22 cellular contexts compared by ENCODE assay signal in the genomic region with DNA sequence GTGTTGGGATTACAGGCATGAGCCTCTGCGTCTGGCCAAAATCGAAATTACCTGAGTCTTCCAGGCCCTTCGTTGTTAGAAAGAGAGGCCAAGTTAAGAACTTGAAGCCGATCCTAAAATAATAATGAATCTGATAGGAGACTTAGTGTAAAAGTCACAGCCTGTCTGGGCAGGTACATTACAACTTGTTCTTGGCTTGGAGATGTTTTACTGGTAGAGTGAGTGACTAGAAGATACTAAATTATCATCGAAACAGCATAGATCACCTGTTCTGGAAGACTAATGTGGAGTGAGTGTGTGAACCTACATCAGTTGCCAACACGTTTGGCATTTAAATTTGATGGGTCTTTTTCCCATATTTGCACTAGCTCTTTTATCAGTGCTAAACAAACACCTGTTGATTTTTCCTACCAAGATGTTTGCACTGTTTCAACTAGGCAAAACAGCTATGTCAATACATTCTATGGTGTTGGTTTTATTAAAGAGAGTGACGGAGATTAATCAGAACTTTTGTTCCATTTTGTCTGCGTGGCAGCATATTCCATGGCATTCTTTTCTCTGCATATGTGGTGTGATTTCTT. TPM values are rescaled to one million over a fixed set of nuclear protein-coding genes. Genes with fewer than 3 reads are reported as not detected.
A peak's percentile ranks its signal among the peaks of the same experiment; 100 is the strongest.
DNase-seq lines count a peak whose midpoint lies in the region; ATAC-seq, FAIRE-seq and TF ChIP-seq lines count a peak whose summit lies in the region.
"Had no signal": no experiment of that assay in that cellular context is flagged by ENCODE, and none has a peak within 500 bp of the region (broad histone marks: within the 10 kb centered on the region; RNA-seq: fewer than 3 reads in every experiment).

No MANE protein-coding gene starts in this region.

- peak overlapping the region; percentile 24; the same call in 1 of the 2 replicates for H3K27ac Mint-ChIP-seq in WTC11
- peak overlapping the region; percentile 31 for H3K27ac Mint-ChIP-seq in progenitor cell of endocrine pancreas
- H3K27ac Mint-ChIP-seq in stimulated activated memory B cell treated with anti-CD40 and anti-IgM and Interleukin-4, amounts not matched to agents 10 μg/mL and 1 μg/mL and 100 μg/mL, for 72 hours = no peak overlapping the region

- H3K4me1 Mint-ChIP-seq in WTC11 (peaks cover 58% of the 10 kb centered on the region), progenitor cell of endocrine pancreas (ENCODE audit: low read depth) (peaks cover 39% of the 10 kb centered on the region)
- H3K4me1 Mint-ChIP-seq in stimulated activated memory B cell treated with anti-CD40 and anti-IgM and Interleukin-4, amounts not matched to agents 10 μg/mL and 1 μg/mL and 100 μg/mL, for 72 hours = peaks cover 59% of the 10 kb centered on the region

- H3K4me3 Mint-ChIP-seq in WTC11 (no peak overlapping the region), progenitor cell of endocrine pancreas (ENCODE audit: low read depth) (no peak overlapping the region)
- H3K4me3 Mint-ChIP-seq in stimulated activated memory B cell treated with anti-CD40 and anti-IgM and Interleukin-4, amounts not matched to agents 10 μg/mL and 1 μg/mL and 100 μg/mL, for 72 hours = no peak overlapping the region

- H3K4me3 ChIP-seq in Loucy (ENCODE audit: low read length, poor library complexity, severe bottlenecking) = peak overlapping the region; percentile 4
- H3K4me3 ChIP-seq: A549, adrenal gland, lower lobe of right lung had no signal

- peaks cover 90% of the 10 kb centered on the region for H3K79me2 ChIP-seq in Loucy (ENCODE audit: insufficient read depth, low read length)

- peak overlapping the region; percentile 65 for H3K4me2 ChIP-seq in Loucy (ENCODE audit: low read depth, low read length, poor library complexity, severe bottlenecking)
- H3K4me2 ChIP-seq: A549 had no signal

- H3F3A ChIP-seq in Loucy (ENCODE audit: low read depth) = peaks cover 13% of the 10 kb centered on the region; the same call in 1 of the 2 replicates

- no peaks in the 10 kb centered on the region for H3K27me3 ChIP-seq in Loucy (ENCODE audit: insufficient read depth, low read length, poor library complexity, severe bottlenecking)
- H3K27me3 ChIP-seq: adrenal gland, neutrophil had no signal

- H2AFZ ChIP-seq in Loucy (ENCODE audit: low read length) = no peak overlapping the region

- FAIRE-seq in RCC 7860 (lab: Jason Lieb, UNC) = no peak
- FAIRE-seq: A549, endometrium had no signal

- no peaks in the 10 kb centered on the region for H3K36me3 ChIP-seq in Loucy (ENCODE audit: insufficient read depth, low read length)
- H3K36me3 ChIP-seq: adrenal gland, lower lobe of right lung, neutrophil had no signal

- no peaks in the 10 kb centered on the region for H3K9me3 Mint-ChIP-seq in WTC11
- H3K9me3 Mint-ChIP-seq in progenitor cell of endocrine pancreas (ENCODE audit: low read depth) = no peaks in the 10 kb centered on the region
- H3K9me3 Mint-ChIP-seq in stimulated activated memory B cell treated with anti-CD40 and anti-IgM and Interleukin-4, amounts not matched to agents 10 μg/mL and 1 μg/mL and 100 μg/mL, for 72 hours = no peaks in the 10 kb centered on the region

- POLR2A ChIA-PET in WTC11 (lab: Charles Lee) = no interaction called here

- TF ChIP-seq CTCF in Loucy (conservative IDR thresholded peaks at IDR 0.05; ENCODE audit: low read length) (no peak), WTC11 (IDR thresholded peaks at IDR 0.05) (no peak), progenitor cell of endocrine pancreas (IDR thresholded peaks at IDR 0.05; ENCODE audit: unreplicated experiment) (no peak)

- peak overlapping the region; percentile 46 for H3K9ac ChIP-seq in Loucy (ENCODE audit: low read depth, low read length, poor library complexity, severe bottlenecking)

- no peaks in the 10 kb centered on the region for H3K36me3 Mint-ChIP-seq in WTC11
- H3K36me3 Mint-ChIP-seq in progenitor cell of endocrine pancreas (ENCODE audit: insufficient read depth) = no peaks in the 10 kb centered on the region
- H3K36me3 Mint-ChIP-seq in stimulated activated memory B cell treated with anti-CD40 and anti-IgM and Interleukin-4, amounts not matched to agents 10 μg/mL and 1 μg/mL and 100 μg/mL, for 72 hours = peaks cover 11% of the 10 kb centered on the region

- peaks cover 61% of the 10 kb centered on the region for H3K4me1 ChIP-seq in Loucy (ENCODE audit: insufficient read depth, low read length, poor library complexity, severe bottlenecking)

- H3K9me2 ChIP-seq in Loucy (replicated peaks; ENCODE audit: low read depth, low read length) = no peaks in the 10 kb centered on the region

- CTCF ChIA-PET in WTC11 (lab: Charles Lee) = no interaction called here

- ATAC-seq in WTC11 = no peak
- ATAC-seq in stimulated activated memory B cell treated with anti-CD40 and anti-IgM and Interleukin-4, amounts not matched to agents 10 μg/mL and 1 μg/mL and 100 μg/mL, for 72 hours = no peak
- ATAC-seq: A549, lower lobe of right lung, SK-N-SH treated with all-trans-retinoic acid at 6 μM for 48 hours had no signal

- no peaks in the 10 kb centered on the region for H4K20me1 ChIP-seq in Loucy (ENCODE audit: insufficient read depth, low read length, poor library complexity, severe bottlenecking)

- DNase-seq in NCI-H510A treated with DMSO at 0.1 percent for 48 hours (lab: John Stamatoyannopoulos, UW) (peak; percentile 42), NCI-H510A (lab: John Stamatoyannopoulos, UW) (no peak), WTC11 (ENCODE audit: low spot score) (no peak), progenitor cell of endocrine pancreas (ENCODE audit: low spot score, unreplicated experiment) (no peak), NCI-H2171 (lab: John Stamatoyannopoulos, UW) (no peak), RCC 7860 (ENCODE audit: low spot score) (no peak)
- DNase-seq: activated CD4-positive, alpha-beta T cell treated with anti-CD3 and anti-CD28 coated beads for 1 hour; activated effector memory CD4-positive, alpha-beta T cell treated with Interleukin-2 at 50 U/mL for 16 hours; adrenal gland; Calu3; Kasumi-1; lower lobe of right lung; NCI-H1417 treated with DMSO at 0.1 percent for 48 hours; NCI-H446; retina; RPMI8226 had no signal

- H3K9me3 ChIP-seq in Loucy (ENCODE audit: insufficient read depth, low read depth, low read length) = no peaks in the 10 kb centered on the region
- H3K9me3 ChIP-seq: adrenal gland, lower lobe of right lung, neutrophil had no signal

- H3K27me3 Mint-ChIP-seq in WTC11 (ENCODE audit: low read depth) (no peaks in the 10 kb centered on the region), progenitor cell of endocrine pancreas (no peaks in the 10 kb centered on the region)
- H3K27me3 Mint-ChIP-seq in stimulated activated memory B cell treated with anti-CD40 and anti-IgM and Interleukin-4, amounts not matched to agents 10 μg/mL and 1 μg/mL and 100 μg/mL, for 72 hours = no peaks in the 10 kb centered on the region

TF ChIP-seq in WTC11, 78 proteins besides CTCF, POLR2A, EP300 and RAD21 (continues in another document):
- TF ChIP-seq CREM (CRISPR knock-in tag; IDR thresholded peaks at IDR 0.05) = no peak
- TF ChIP-seq, protein P1, sequence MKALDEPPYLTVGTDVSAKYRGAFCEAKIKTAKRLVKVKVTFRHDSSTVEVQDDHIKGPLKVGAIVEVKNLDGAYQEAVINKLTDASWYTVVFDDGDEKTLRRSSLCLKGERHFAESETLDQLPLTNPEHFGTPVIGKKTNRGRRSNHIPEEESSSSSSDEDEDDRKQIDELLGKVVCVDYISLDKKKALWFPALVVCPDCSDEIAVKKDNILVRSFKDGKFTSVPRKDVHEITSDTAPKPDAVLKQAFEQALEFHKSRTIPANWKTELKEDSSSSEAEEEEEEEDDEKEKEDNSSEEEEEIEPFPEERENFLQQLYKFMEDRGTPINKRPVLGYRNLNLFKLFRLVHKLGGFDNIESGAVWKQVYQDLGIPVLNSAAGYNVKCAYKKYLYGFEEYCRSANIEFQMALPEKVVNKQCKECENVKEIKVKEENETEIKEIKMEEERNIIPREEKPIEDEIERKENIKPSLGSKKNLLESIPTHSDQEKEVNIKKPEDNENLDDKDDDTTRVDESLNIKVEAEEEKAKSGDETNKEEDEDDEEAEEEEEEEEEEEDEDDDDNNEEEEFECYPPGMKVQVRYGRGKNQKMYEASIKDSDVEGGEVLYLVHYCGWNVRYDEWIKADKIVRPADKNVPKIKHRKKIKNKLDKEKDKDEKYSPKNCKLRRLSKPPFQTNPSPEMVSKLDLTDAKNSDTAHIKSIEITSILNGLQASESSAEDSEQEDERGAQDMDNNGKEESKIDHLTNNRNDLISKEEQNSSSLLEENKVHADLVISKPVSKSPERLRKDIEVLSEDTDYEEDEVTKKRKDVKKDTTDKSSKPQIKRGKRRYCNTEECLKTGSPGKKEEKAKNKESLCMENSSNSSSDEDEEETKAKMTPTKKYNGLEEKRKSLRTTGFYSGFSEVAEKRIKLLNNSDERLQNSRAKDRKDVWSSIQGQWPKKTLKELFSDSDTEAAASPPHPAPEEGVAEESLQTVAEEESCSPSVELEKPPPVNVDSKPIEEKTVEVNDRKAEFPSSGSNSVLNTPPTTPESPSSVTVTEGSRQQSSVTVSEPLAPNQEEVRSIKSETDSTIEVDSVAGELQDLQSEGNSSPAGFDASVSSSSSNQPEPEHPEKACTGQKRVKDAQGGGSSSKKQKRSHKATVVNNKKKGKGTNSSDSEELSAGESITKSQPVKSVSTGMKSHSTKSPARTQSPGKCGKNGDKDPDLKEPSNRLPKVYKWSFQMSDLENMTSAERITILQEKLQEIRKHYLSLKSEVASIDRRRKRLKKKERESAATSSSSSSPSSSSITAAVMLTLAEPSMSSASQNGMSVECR (CRISPR knock-in tag; IDR thresholded peaks at IDR 0.05; ENCODE audit: borderline replicate concordance) = no peak
- TF ChIP-seq OVOL2 (CRISPR knock-in tag; IDR thresholded peaks at IDR 0.05; ENCODE audit: borderline replicate concordance) = no peak
- no peak for TF ChIP-seq HMGA2 (CRISPR knock-in tag; IDR thresholded peaks at IDR 0.05)
- no peak for TF ChIP-seq ZNF232 (CRISPR knock-in tag; IDR thresholded peaks at IDR 0.05)
- TF ChIP-seq, protein P2, sequence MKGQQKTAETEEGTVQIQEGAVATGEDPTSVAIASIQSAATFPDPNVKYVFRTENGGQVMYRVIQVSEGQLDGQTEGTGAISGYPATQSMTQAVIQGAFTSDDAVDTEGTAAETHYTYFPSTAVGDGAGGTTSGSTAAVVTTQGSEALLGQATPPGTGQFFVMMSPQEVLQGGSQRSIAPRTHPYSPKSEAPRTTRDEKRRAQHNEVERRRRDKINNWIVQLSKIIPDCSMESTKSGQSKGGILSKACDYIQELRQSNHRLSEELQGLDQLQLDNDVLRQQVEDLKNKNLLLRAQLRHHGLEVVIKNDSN (CRISPR knock-in tag; IDR thresholded peaks at IDR 0.05) = no peak

RNA-seq across cellular contexts. Expression of gene TMEM217, which starts 4.6 kb away (rescaled TPM):
- total RNA-seq in WTC11 (2021) (0.55 to 0.99 TPM (median 0.61 TPM) in 3 replicates), progenitor cell of endocrine pancreas (1.4 and 2.5 TPM in 2 replicates)

RNA-seq across cellular contexts. Expression of gene TBC1D22B, which starts 5.0 kb away (rescaled TPM):
- 16.4 to 18.7 TPM (median 16.7 TPM) in 3 replicates for total RNA-seq in WTC11 (2021)
- total RNA-seq in progenitor cell of endocrine pancreas = 14.6 and 17.1 TPM in 2 replicates
